8 cellular contexts compared by ENCODE assay signal in genomic region chr19:4969292-4969771, GRCh38. TPM values are rescaled to one million over a fixed set of nuclear protein-coding genes. Genes with fewer than 3 reads are reported as not detected.
A peak's percentile ranks its signal among the peaks of the same experiment; 100 is the strongest.
DNase-seq lines count a peak whose midpoint lies in the region; ATAC-seq and TF ChIP-seq lines count a peak whose summit lies in the region.

No MANE protein-coding gene starts in this region.

- peaks cover 6% of the 10 kb centered on the region for H3K36me3 Mint-ChIP-seq in CD4-positive, alpha-beta T cell (ENCODE audit: low read depth)
- peaks cover 16% of the 10 kb centered on the region for H3K36me3 Mint-ChIP-seq in nephron progenitor cell (ENCODE audit: low read depth)

- peak overlapping the region; percentile 66 to 81 for H3K9ac ChIP-seq in colonic mucosa (ENCODE audit: low read depth in 2 of 2, low read length in 2 of 2)

- no peaks in the 10 kb centered on the region for H3K36me3 ChIP-seq in colonic mucosa

- intact Hi-C loops in CD4-positive, alpha-beta T cell (cut with DNase I, micrococcal nuclease): loop anchor here (2.0 to 5.0 kb wide), 5 partner anchors 53 to 247 kb away; partner anchors contain the start of genes DPP9 (in 1 of the 2), FEM1A (in 1 of the 2) and PLIN3 (in 1 of the 2)
- intact Hi-C loops in colonic mucosa (cut with DNase I): loop anchor here (5.0 kb wide), 1 partner anchor 97 kb away; no protein-coding TSS in a partner anchor

- H3K4me3 ChIP-seq in HL-60 (replicated peaks; ENCODE audit: insufficient read depth, low read length): peak overlapping the region; percentile 52
- peak overlapping the region; percentile 59 for H3K4me3 ChIP-seq in colonic mucosa

- no peaks in the 10 kb centered on the region for H3K27me3 Mint-ChIP-seq in CD4-positive, alpha-beta T cell
- no peaks in the 10 kb centered on the region for H3K27me3 Mint-ChIP-seq in nephron progenitor cell (ENCODE audit: low read depth, poor library complexity)

- peaks cover 11% of the 10 kb centered on the region for H3K4me1 ChIP-seq in colonic mucosa

- peak overlapping the region; percentile 79 for H3K27ac Mint-ChIP-seq in CD4-positive, alpha-beta T cell
- peak overlapping the region; percentile 88 for H3K27ac Mint-ChIP-seq in nephron progenitor cell

- CTCF ChIA-PET in CD4-positive, alpha-beta T cell (lab: Charles Lee): interaction anchor here (0.5 to 3.1 kb wide), 4 partner anchors 58 to 655 kb away, joined by 3 to 11 read pairs (median 6); partner anchors contain the start of gene FEM1A

- no peaks in the 10 kb centered on the region for H3K9me3 ChIP-seq in CD4-positive, alpha-beta T cell (ENCODE audit: control insufficient read depth, low read length)
- no peaks in the 10 kb centered on the region for H3K9me3 ChIP-seq in colonic mucosa

- H3K4me1 Mint-ChIP-seq in CD4-positive, alpha-beta T cell (ENCODE audit: low read depth): peaks cover 32% of the 10 kb centered on the region
- peaks cover 66% of the 10 kb centered on the region for H3K4me1 Mint-ChIP-seq in nephron progenitor cell

- ATAC-seq in CD4-positive, alpha-beta T cell (ENCODE audit: poor library complexity): no peak

- no peaks in the 10 kb centered on the region for H3K27me3 ChIP-seq in CD4-positive, alpha-beta T cell (ENCODE audit: control insufficient read depth, insufficient read depth, low read length)
- H3K27me3 ChIP-seq in HL-60 (ENCODE audit: insufficient read depth, poor library complexity, severe bottlenecking) (no peaks in the 10 kb centered on the region), colonic mucosa (no peaks in the 10 kb centered on the region)

- H3K27ac ChIP-seq in CD4-positive, alpha-beta T cell (ENCODE audit: low read depth, low read length): no peak overlapping the region
- peak overlapping the region; percentile 29; the same call in 1 of the 2 replicates for H3K27ac ChIP-seq in HL-60 (replicated peaks)
- no peak overlapping the region for H3K27ac ChIP-seq in colonic mucosa

- DNase-seq in CD4-positive, alpha-beta T cell: no peak
- no peak for DNase-seq in HL-60 (ENCODE audit: low read depth in 1 of 2, low spot score in 1 of 2)
- DNase-seq in colonic mucosa: no peak
- no peak for DNase-seq in nephron progenitor cell
- DNase-seq in stimulated activated CD4-positive, alpha-beta T cell treated with anti-CD3 and anti-CD28 coated beads, Interleukin-4, amount 100 ng/mL, for 4 hours: no peak
- no peak for DNase-seq in NCI-H226
- DNase-seq in GM03348 (ENCODE audit: low spot score): no peak
- no peak for DNase-seq in NCI-H526 (lab: John Stamatoyannopoulos, UW)

- POLR2A ChIA-PET in CD4-positive, alpha-beta T cell (lab: Charles Lee): interaction anchor here (0.6 to 5.1 kb wide), 17 partner anchors 10 to 1207 kb away, joined by 3 to 131 read pairs (median 5); partner anchors contain the start of genes CHAF1A, DPP9, FEM1A and HDGFL2

- peak overlapping the region; percentile 89 for H3K4me3 Mint-ChIP-seq in CD4-positive, alpha-beta T cell
- peak overlapping the region; percentile 99 for H3K4me3 Mint-ChIP-seq in nephron progenitor cell

- no peaks in the 10 kb centered on the region for H3K9me3 Mint-ChIP-seq in CD4-positive, alpha-beta T cell
- H3K9me3 Mint-ChIP-seq in nephron progenitor cell: no peaks in the 10 kb centered on the region

- no peak for TF ChIP-seq CTCF in CD4-positive, alpha-beta T cell (IDR thresholded peaks at IDR 0.05)
- TF ChIP-seq CTCF in HL-60 (IDR thresholded peaks at IDR 0.05; ENCODE audit: insufficient read depth, low read length): no peak
- TF ChIP-seq CTCF in colonic mucosa (IDR thresholded peaks at IDR 0.05): no peak
- no peak for TF ChIP-seq CTCF in nephron progenitor cell (IDR thresholded peaks at IDR 0.05)

RNA-seq across cellular contexts. Expression of gene KDM4B, which starts 0.4 kb away (rescaled TPM):
- 10 to 100 TPM; 41.8 to 42.5 TPM for total RNA-seq in CD4-positive, alpha-beta T cell
- 10 to 100 TPM; 35.2 to 52.9 TPM for total RNA-seq in colonic mucosa
